Comparison of ENCODE assay signal across 16 cellular contexts in genomic region chr10:72312865-72313391, GRCh38. TPM values are rescaled to one million over a fixed set of nuclear protein-coding genes. Genes with fewer than 3 reads are reported as not detected.
A peak's percentile ranks its signal among the peaks of the same experiment; 100 is the strongest.
DNase-seq lines count a peak whose midpoint lies in the region; ATAC-seq, FAIRE-seq and TF ChIP-seq lines count a peak whose summit lies in the region.
"Had no signal": no experiment of that assay in that cellular context is flagged by ENCODE, and none has a peak within 500 bp of the region (broad histone marks: within the 10 kb centered on the region; RNA-seq: fewer than 3 reads in every experiment).

No MANE protein-coding gene starts in this region.

- ATAC-seq in HepG2 = no peak
- no peak for ATAC-seq in right lobe of liver
- ATAC-seq in K562 = no peak

- TF ChIP-seq RAD21 in HepG2 (CRISPR knock-in tag; IDR thresholded peaks at IDR 0.05) = no peak
- TF ChIP-seq RAD21 in K562 (CRISPR knock-in tag; conservative IDR thresholded peaks at IDR 0.05 in 1 of 2, IDR thresholded peaks at IDR 0.05 in 1 of 2) = no peak

- H3K27me3 ChIP-seq in HepG2 (ENCODE audit: control insufficient read depth in 1 of 2, insufficient read depth in 2 of 2, low read length in 2 of 2) = no peaks in the 10 kb centered on the region
- no peaks in the 10 kb centered on the region for H3K27me3 ChIP-seq in right lobe of liver
- H3K27me3 ChIP-seq in Karpas-422 (ENCODE audit: low read length) = no peaks in the 10 kb centered on the region
- no peaks in the 10 kb centered on the region for H3K27me3 ChIP-seq in K562 (ENCODE audit: control insufficient read depth in 2 of 2, insufficient read depth in 2 of 2, low read length in 2 of 2)
- H3K27me3 ChIP-seq: BLaER1 had no signal

- TF ChIP-seq POLR2A in HepG2 (IDR thresholded peaks at IDR 0.05; ENCODE audit: insufficient read depth in 1 of 2, low read depth in 2 of 2, low read length in 2 of 2) (no peak), right lobe of liver (IDR thresholded peaks at IDR 0.05) (no peak), K562 (conservative IDR thresholded peaks at IDR 0.05) (no peak)

- H3K4me1 ChIP-seq in HepG2 (ENCODE audit: insufficient read depth, low read length) = peaks cover 78% of the 10 kb centered on the region
- peaks cover 0 to 49% (median 30%) of the 10 kb centered on the region in 4 donors for H3K4me1 ChIP-seq in right lobe of liver
- H3K4me1 ChIP-seq in Karpas-422 (ENCODE audit: low read length) = peaks cover 5% of the 10 kb centered on the region
- peaks cover 45 to 67% of the 10 kb centered on the region in 2 experiments for H3K4me1 ChIP-seq in K562 (replicated peaks in 1 of 2; ENCODE audit: control insufficient read depth in 2 of 2, insufficient read depth in 2 of 2, low read length in 2 of 2)

- no peak for TF ChIP-seq EP300 in HepG2 (IDR thresholded peaks at IDR 0.05; ENCODE audit: low read depth in 2 of 2, low read length in 2 of 2)
- TF ChIP-seq EP300 in HepG2 (CRISPR knock-in tag; IDR thresholded peaks at IDR 0.05; ENCODE audit: borderline replicate concordance) = no peak
- no peak for TF ChIP-seq EP300 in K562 (IDR thresholded peaks at IDR 0.05; ENCODE audit: low read length)

- no peaks in the 10 kb centered on the region for H4K20me1 ChIP-seq in HepG2 (ENCODE audit: insufficient read depth, low read length)
- no peaks in the 10 kb centered on the region for H4K20me1 ChIP-seq in Karpas-422 (ENCODE audit: insufficient read depth, low read depth, low read length)
- H4K20me1 ChIP-seq in K562 (replicated peaks; ENCODE audit: control insufficient read depth, insufficient read depth, low read length) = no peaks in the 10 kb centered on the region
- H4K20me1 ChIP-seq: BLaER1 had no signal

- in situ Hi-C loops in HepG2 (cut with HindIII; ENCODE audit: extremely low pct_ligation_motif_present, low pct_unique_long_range_greater_than_20kb) = no loop called here
- in situ Hi-C loops in K562 (cut with MboI) = no loop called here

- no TSS peak for BruUV-seq in HepG2 (replicated peaks; lab: Mats Ljungman, UMichigan)
- no TSS peak for BruUV-seq in K562 (replicated peaks; lab: Mats Ljungman, UMichigan)

- H3K36me3 ChIP-seq in HepG2 (replicated peaks in 1 of 2; ENCODE audit: control insufficient read depth in 1 of 2, insufficient read depth in 2 of 2, low read length in 2 of 2) (no peaks in the 10 kb centered on the region), right lobe of liver (no peaks in the 10 kb centered on the region), Karpas-422 (ENCODE audit: insufficient read depth, low read length) (no peaks in the 10 kb centered on the region), K562 (ENCODE audit: control insufficient read depth, insufficient read depth, low read length) (no peaks in the 10 kb centered on the region)
- H3K36me3 ChIP-seq: BLaER1, HAP-1 had no signal

- H3K9me3 ChIP-seq in HepG2 (ENCODE audit: low read length) (no peaks in the 10 kb centered on the region), right lobe of liver (no peaks in the 10 kb centered on the region), Karpas-422 (ENCODE audit: low read length) (no peaks in the 10 kb centered on the region), K562 (replicated peaks; ENCODE audit: control insufficient read depth, insufficient read depth, low read depth, low read length) (no peaks in the 10 kb centered on the region)
- H3K9me3 ChIP-seq: BLaER1, HAP-1 had no signal

- intact Hi-C loops in HepG2 (cut with micrococcal nuclease; ENCODE audit: unreplicated experiment) (no loop called here), right lobe of liver (cut with DNase I) (no loop called here), K562 (cut with micrococcal nuclease) (no loop called here)

- no peak for FAIRE-seq in HepG2 (lab: Jason Lieb, UNC)
- FAIRE-seq in K562 (lab: Jason Lieb, UNC) = no peak
- FAIRE-seq: GM19239, H1, HTR-8/SVneo had no signal

- H3K9ac ChIP-seq in HepG2 (ENCODE audit: insufficient read depth, low read depth, low read length) (no peak overlapping the region), Karpas-422 (ENCODE audit: low read length) (no peak overlapping the region), K562 (ENCODE audit: insufficient read depth in 1 of 2, low read depth in 2 of 2, low read length in 2 of 2) (no peak overlapping the region)
- H3K9ac ChIP-seq: BLaER1 had no signal

- CTCF ChIA-PET in HepG2 (lab: Yijun Ruan, JAX; ENCODE audit: low intra/inter-chr PET ratio, low total read pairs) (no interaction called here), K562 (lab: Yijun Ruan, JAX; ENCODE audit: low intra/inter-chr PET ratio) (interaction anchor here (0.6 kb wide), 1 partner anchor 1569 kb away, joined by 3 read pairs; no protein-coding TSS in a partner anchor)

- H3K27ac ChIP-seq in HepG2 (ENCODE audit: extremely low read length, insufficient read depth, low read length) (no peak overlapping the region), right lobe of liver (no peak overlapping the region), Karpas-422 (ENCODE audit: low read length) (no peak overlapping the region), K562 (ENCODE audit: extremely low read depth, low read depth, low read length) (no peak overlapping the region)
- H3K27ac ChIP-seq: BLaER1 had no signal

- no peaks in the 10 kb centered on the region for H3K9me2 ChIP-seq in Karpas-422 (replicated peaks; ENCODE audit: insufficient read depth, low read length)

- no peaks in the 10 kb centered on the region for H3K79me2 ChIP-seq in HepG2 (ENCODE audit: insufficient read depth, low read length)
- no peaks in the 10 kb centered on the region for H3K79me2 ChIP-seq in Karpas-422 (ENCODE audit: low read length)
- H3K79me2 ChIP-seq in K562 (ENCODE audit: control insufficient read depth, insufficient read depth, low read length) = no peaks in the 10 kb centered on the region

- WGBS in HepG2 (ENCODE audit: low lambda C conversion rate) = 88% methylated on average over 8 of the region's 8 CpGs
- 90% methylated on average over 8 of the region's 8 CpGs for WGBS in right lobe of liver (ENCODE audit: insufficient coverage, low coverage, low lambda C conversion rate, missing lambda C conversion rate)
- 63% methylated on average over 8 of the region's 8 CpGs for WGBS in K562 (ENCODE audit: insufficient coverage, low coverage, missing lambda C conversion rate)

- H3K9me1 ChIP-seq in K562 (ENCODE audit: control insufficient read depth, insufficient read depth, low read length) = no peaks in the 10 kb centered on the region

- TF ChIP-seq CTCF in HepG2 (CRISPR knock-in tag; IDR thresholded peaks at IDR 0.05) (no peak), right lobe of liver (IDR thresholded peaks at IDR 0.05) (no peak), K562 (IDR thresholded peaks at IDR 0.05 in 2 of 3, conservative IDR thresholded peaks at IDR 0.05 in 1 of 3; ENCODE audit: insufficient read depth in 2 of 3, low read depth in 1 of 3, low read length in 3 of 3) (no peak)

- H2AFZ ChIP-seq in HepG2 (ENCODE audit: low read length) = no peak overlapping the region
- H2AFZ ChIP-seq in Karpas-422 (ENCODE audit: low read length) = no peak overlapping the region
- H2AFZ ChIP-seq in K562 (ENCODE audit: low read depth, low read length) = no peak overlapping the region

- peaks cover 4% of the 10 kb centered on the region for H3K36me3 Mint-ChIP-seq in T-helper 2 cell treated with Interferon-gamma antibody and Interleukin-4, amounts not matched to agents 5 μg/mL and 100 μg/mL, for 36 hours (ENCODE audit: low read depth)

- POLR2A ChIA-PET in HepG2 (lab: Yijun Ruan, JAX) = interaction anchor here (1.9 kb wide), 1 partner anchor 39 kb away, joined by 6 read pairs; the partner anchor contains the start of gene DDIT4
- POLR2A ChIA-PET in K562 (lab: Yijun Ruan, JAX) = interaction anchor here (0.6 to 2.3 kb wide), 6 partner anchors 8 to 39 kb away, joined by 3 to 17 read pairs (median 4); partner anchors contain the start of gene DDIT4

- H3K27me3 Mint-ChIP-seq in T-helper 2 cell treated with Interferon-gamma antibody and Interleukin-4, amounts not matched to agents 5 μg/mL and 100 μg/mL, for 36 hours (ENCODE audit: low read depth) = no peaks in the 10 kb centered on the region

- H3K9me3 Mint-ChIP-seq in T-helper 2 cell treated with Interferon-gamma antibody and Interleukin-4, amounts not matched to agents 5 μg/mL and 100 μg/mL, for 36 hours = no peaks in the 10 kb centered on the region
- H3K9me3 Mint-ChIP-seq: HFFc6 had no signal

- H3K4me3 ChIP-seq in HepG2 (replicated peaks in 1 of 3; ENCODE audit: insufficient read depth in 1 of 3, low read depth in 2 of 3, low read length in 3 of 3) (no peak overlapping the region), right lobe of liver (no peak overlapping the region), Karpas-422 (ENCODE audit: low read length) (no peak overlapping the region), K562 (no peak overlapping the region)
- H3K4me3 ChIP-seq: BLaER1, HAP-1 had no signal

- H3K4me2 ChIP-seq in HepG2 (ENCODE audit: low read depth, low read length) = no peak overlapping the region
- no peak overlapping the region for H3K4me2 ChIP-seq in Karpas-422 (ENCODE audit: low read depth, low read length, poor library complexity, severe bottlenecking)
- H3K4me2 ChIP-seq in K562 (ENCODE audit: insufficient read depth, low read length) = no peak overlapping the region
- H3K4me2 ChIP-seq: BLaER1 had no signal

- H3K4me3 Mint-ChIP-seq in T-helper 2 cell treated with Interferon-gamma antibody and Interleukin-4, amounts not matched to agents 5 μg/mL and 100 μg/mL, for 36 hours = no peak overlapping the region
- H3K4me3 Mint-ChIP-seq: HFFc6 had no signal

- peaks cover 49% of the 10 kb centered on the region for H3K4me1 Mint-ChIP-seq in T-helper 2 cell treated with Interferon-gamma antibody and Interleukin-4, amounts not matched to agents 5 μg/mL and 100 μg/mL, for 36 hours (ENCODE audit: low read depth)

- no peak for DNase-seq in HepG2 (ENCODE audit: low spot score)
- no peak for DNase-seq in right lobe of liver
- DNase-seq in Karpas-422 = peak; percentile 33
- DNase-seq in K562 (ENCODE audit: extremely low read depth in 1 of 4, low spot score in 3 of 4) = no peak
- no peak for DNase-seq in Kasumi-1 (lab: John Stamatoyannopoulos, UW)
- DNase-seq in NCI-H1930 (lab: John Stamatoyannopoulos, UW) = no peak
- DNase-seq in T-helper 2 cell treated with Interferon-gamma antibody and Interleukin-4, amounts not matched to agents 5 μg/mL and 100 μg/mL, for 36 hours (ENCODE audit: low spot score) = no peak
- DNase-seq: AML-193, DMS53, GF-D8, HFFc6 had no signal

- no peak overlapping the region for H3K27ac Mint-ChIP-seq in T-helper 2 cell treated with Interferon-gamma antibody and Interleukin-4, amounts not matched to agents 5 μg/mL and 100 μg/mL, for 36 hours
- H3K27ac Mint-ChIP-seq: HFFc6 had no signal

RNA-seq across cellular contexts. Expression of gene DDIT4, which starts 39.2 kb away (rescaled TPM):
- total RNA-seq in HepG2 (2016; rRNA removed; fragmentation: Illumina TruSeq; extraction: Trizol) = 35.2 and 35.6 TPM in 2 replicates
- 17.3 and 17.4 TPM in 2 replicates for total RNA-seq in HepG2 (2016; cell fraction: cytosol; rRNA removed; fragmentation: Illumina TruSeq; extraction: Trizol; ENCODE audit: low read depth)
- total RNA-seq in HepG2 (2016; cell fraction: insoluble cytoplasmic fraction; rRNA removed; fragmentation: Illumina TruSeq; extraction: Trizol) = 35.9 and 37.2 TPM in 2 replicates
- 34.5 and 35.2 TPM in 2 replicates for total RNA-seq in HepG2 (2016; cell fraction: membrane; rRNA removed; fragmentation: Illumina TruSeq; extraction: Trizol)
- 19.2 and 19.4 TPM in 2 replicates for total RNA-seq in HepG2 (2016; cell fraction: nucleus; rRNA removed; fragmentation: Illumina TruSeq; extraction: Trizol)
- 40.7 and 78.9 TPM in 2 replicates for polyA plus RNA-seq in HepG2 (2011; rRNA removed)
- polyA plus RNA-seq in HepG2 (2011; cell fraction: cytosol; rRNA removed) = 47.3 and 59.3 TPM in 2 replicates
- 73.1 and 98.3 TPM in 2 replicates for polyA plus RNA-seq in HepG2 (2011; cell fraction: nucleus; rRNA removed)
- polyA plus RNA-seq in HepG2 (2012) = 82.2 and 137 TPM in 2 replicates
- polyA plus RNA-seq in HepG2 (2016; cell fraction: cytosol; fragmentation: Illumina TruSeq; extraction: Trizol; ENCODE audit: low read depth) = 3.8 and 5.2 TPM in 2 replicates
- polyA plus RNA-seq in HepG2 (2016; cell fraction: insoluble cytoplasmic fraction; fragmentation: Illumina TruSeq; extraction: Trizol; ENCODE audit: low read depth) = 24.9 and 26.7 TPM in 2 replicates
- 8.1 and 8.4 TPM in 2 replicates for polyA plus RNA-seq in HepG2 (2016; cell fraction: membrane; fragmentation: Illumina TruSeq; extraction: Trizol; ENCODE audit: low read depth)
- 27.3 and 28.4 TPM in 2 replicates for polyA plus RNA-seq in HepG2 (2016; cell fraction: nucleus; fragmentation: Illumina TruSeq; extraction: Trizol; ENCODE audit: insufficient read depth, low read depth)
- 150 and 161 TPM in 2 replicates for polyA minus RNA-seq in HepG2 (2011; rRNA and poly(A)+ RNA removed; ENCODE audit: low replicate concordance)
- 74.7 and 77.2 TPM in 2 replicates for polyA minus RNA-seq in HepG2 (2011; cell fraction: cytosol; rRNA and poly(A)+ RNA removed)
- 51.2 and 56.2 TPM in 2 replicates for polyA minus RNA-seq in HepG2 (2011; cell fraction: nucleus; rRNA and poly(A)+ RNA removed)
- total RNA-seq in right lobe of liver = 100 to 1,000 TPM in 4 of 6 experiments, 10 to 100 TPM in 2; 51.7 to 180 (median 143) TPM
- 331 and 583 TPM in 2 replicates for total RNA-seq in Karpas-422 (2014; rRNA removed; shearing (Covaris generic); ENCODE audit: low replicate concordance)
- 185 and 371 TPM in 2 replicates for total RNA-seq in K562 (2011; cell fraction: chromatin; rRNA removed; ENCODE audit: low replicate concordance)
- total RNA-seq in K562 (2011; cell fraction: nucleolus; rRNA removed) = 455 and 610 TPM in 2 replicates
- total RNA-seq in K562 (2011; cell fraction: nucleoplasm; rRNA removed) = 314 and 392 TPM in 2 replicates
- total RNA-seq in K562 (2014; rRNA removed) = 593 and 675 TPM in 2 replicates
- total RNA-seq in K562 (2014; rRNA removed; fragmentation: Illumina TruSeq; extraction: Trizol) = 159 and 200 TPM in 2 replicates
- 13.2 and 14.7 TPM in 2 replicates for total RNA-seq in K562 (2015; rRNA removed; fragmentation: Illumina TruSeq; extraction: Trizol)
- total RNA-seq in K562 (2021) = 453 and 674 TPM in 2 replicates
- 228 and 529 TPM in 2 replicates for polyA plus RNA-seq in K562 (2011; rRNA removed)
- 345 and 451 TPM in 2 replicates for polyA plus RNA-seq in K562 (2011; cell fraction: cytosol; rRNA removed)
- polyA plus RNA-seq in K562 (2011; cell fraction: nucleus; rRNA removed) = 384 and 450 TPM in 2 replicates
- polyA plus RNA-seq in K562 (2012) = 184 and 695 TPM in 2 replicates
- 107 and 370 TPM in 2 replicates for polyA plus RNA-seq in K562 (2014; fragmentation: Illumina TruSeq; extraction: Trizol)
- polyA plus RNA-seq in K562 (2014; fragmentation: Nextera tagmentation; extraction: Ambion mirVana) = 10 to 100 TPM in 1 of 2 experiments, 1 to 10 TPM in 1; 8.2 to 12.3 TPM
- 362 and 564 TPM in 2 replicates for polyA plus RNA-seq in K562 (2014; rRNA removed)
- 156 and 267 TPM in 2 replicates for polyA minus RNA-seq in K562 (2011; rRNA and poly(A)+ RNA removed)
- polyA minus RNA-seq in K562 (2011; cell fraction: cytosol; rRNA and poly(A)+ RNA removed) = 180 and 395 TPM in 2 replicates
- 272 and 555 TPM in 2 replicates for polyA minus RNA-seq in K562 (2011; cell fraction: nucleus; rRNA and poly(A)+ RNA removed)

RNA-seq across cellular contexts. Expression of gene DNAJB12, which starts 41.8 kb away (rescaled TPM):
- total RNA-seq in HepG2 (2016; rRNA removed; fragmentation: Illumina TruSeq; extraction: Trizol) = 11.4 and 18.2 TPM in 2 replicates
- total RNA-seq in HepG2 (2016; cell fraction: cytosol; rRNA removed; fragmentation: Illumina TruSeq; extraction: Trizol; ENCODE audit: low read depth) = 3.9 and 5.0 TPM in 2 replicates
- 9.2 and 19.9 TPM in 2 replicates for total RNA-seq in HepG2 (2016; cell fraction: insoluble cytoplasmic fraction; rRNA removed; fragmentation: Illumina TruSeq; extraction: Trizol)
- 6.8 and 7.7 TPM in 2 replicates for total RNA-seq in HepG2 (2016; cell fraction: membrane; rRNA removed; fragmentation: Illumina TruSeq; extraction: Trizol)
- 18.8 and 22.8 TPM in 2 replicates for total RNA-seq in HepG2 (2016; cell fraction: nucleus; rRNA removed; fragmentation: Illumina TruSeq; extraction: Trizol)
- 10.8 and 13.6 TPM in 2 replicates for polyA plus RNA-seq in HepG2 (2011; rRNA removed)
- 8.7 and 9.8 TPM in 2 replicates for polyA plus RNA-seq in HepG2 (2011; cell fraction: cytosol; rRNA removed)
- polyA plus RNA-seq in HepG2 (2011; cell fraction: nucleus; rRNA removed) = 21.4 and 23.3 TPM in 2 replicates
- 11.6 and 13.7 TPM in 2 replicates for polyA plus RNA-seq in HepG2 (2012)
- polyA plus RNA-seq in HepG2 (2016; cell fraction: cytosol; fragmentation: Illumina TruSeq; extraction: Trizol; ENCODE audit: low read depth) = 3.5 TPM in 2 replicates
- polyA plus RNA-seq in HepG2 (2016; cell fraction: insoluble cytoplasmic fraction; fragmentation: Illumina TruSeq; extraction: Trizol; ENCODE audit: low read depth) = 9.6 and 12.1 TPM in 2 replicates
- polyA plus RNA-seq in HepG2 (2016; cell fraction: membrane; fragmentation: Illumina TruSeq; extraction: Trizol; ENCODE audit: low read depth) = 5.2 and 5.7 TPM in 2 replicates
- polyA plus RNA-seq in HepG2 (2016; cell fraction: nucleus; fragmentation: Illumina TruSeq; extraction: Trizol; ENCODE audit: insufficient read depth, low read depth) = 30.8 and 32.2 TPM in 2 replicates
- polyA minus RNA-seq in HepG2 (2011; rRNA and poly(A)+ RNA removed; ENCODE audit: low replicate concordance) = 15.9 and 24.1 TPM in 2 replicates
- 8.8 and 8.9 TPM in 2 replicates for polyA minus RNA-seq in HepG2 (2011; cell fraction: cytosol; rRNA and poly(A)+ RNA removed)
- 18.4 and 18.9 TPM in 2 replicates for polyA minus RNA-seq in HepG2 (2011; cell fraction: nucleus; rRNA and poly(A)+ RNA removed)
- 10 to 100 TPM; 16.6 to 22.1 (median 19.2) TPM for total RNA-seq in right lobe of liver
- 36.1 and 37.4 TPM in 2 replicates for total RNA-seq in Karpas-422 (2014; rRNA removed; shearing (Covaris generic); ENCODE audit: low replicate concordance)
- total RNA-seq in K562 (2011; cell fraction: chromatin; rRNA removed; ENCODE audit: low replicate concordance) = 37.8 and 67.4 TPM in 2 replicates
- total RNA-seq in K562 (2011; cell fraction: nucleolus; rRNA removed) = 41.7 and 47.7 TPM in 2 replicates
- 40.8 and 49.2 TPM in 2 replicates for total RNA-seq in K562 (2011; cell fraction: nucleoplasm; rRNA removed)
- total RNA-seq in K562 (2014; rRNA removed) = 22.1 and 30.2 TPM in 2 replicates
- 12.9 and 15.1 TPM in 2 replicates for total RNA-seq in K562 (2014; rRNA removed; fragmentation: Illumina TruSeq; extraction: Trizol)
- total RNA-seq in K562 (2015; rRNA removed; fragmentation: Illumina TruSeq; extraction: Trizol) = 20.5 and 22.0 TPM in 2 replicates
- 31.0 and 31.5 TPM in 2 replicates for total RNA-seq in K562 (2021)
- 10.2 and 13.3 TPM in 2 replicates for polyA plus RNA-seq in K562 (2011; rRNA removed)
- polyA plus RNA-seq in K562 (2011; cell fraction: cytosol; rRNA removed) = 12.4 and 17.8 TPM in 2 replicates
- polyA plus RNA-seq in K562 (2011; cell fraction: nucleus; rRNA removed) = 27.1 and 42.9 TPM in 2 replicates
- polyA plus RNA-seq in K562 (2012) = 21.6 and 29.2 TPM in 2 replicates
- polyA plus RNA-seq in K562 (2014; fragmentation: Illumina TruSeq; extraction: Trizol) = 24.1 and 26.2 TPM in 2 replicates
- polyA plus RNA-seq in K562 (2014; fragmentation: Nextera tagmentation; extraction: Ambion mirVana) = 1 to 10 TPM; 3.5 to 4.7 TPM
- polyA plus RNA-seq in K562 (2014; rRNA removed) = 18.4 and 20.3 TPM in 2 replicates
- polyA minus RNA-seq in K562 (2011; rRNA and poly(A)+ RNA removed) = 7.6 and 8.6 TPM in 2 replicates
- polyA minus RNA-seq in K562 (2011; cell fraction: cytosol; rRNA and poly(A)+ RNA removed) = 11.4 and 13.2 TPM in 2 replicates
- polyA minus RNA-seq in K562 (2011; cell fraction: nucleus; rRNA and poly(A)+ RNA removed) = 14.1 and 15.7 TPM in 2 replicates

Comparison
In these comparisons a context has a peak if more than half of its experiments do, and no peak if none do; other contexts are left out.
1. Of the 241 proteins assayed by ChIP-seq in both HepG2 and K562: peak only in HepG2: none; only in K562: MAFF, MAFG and NFE2L1; in both: ZKSCAN1; in neither: 236; mixed calls (peak in some experiments, not most) for 1.